Comparison of ENCODE assay signal across 1 cellular context in the genomic region with DNA sequence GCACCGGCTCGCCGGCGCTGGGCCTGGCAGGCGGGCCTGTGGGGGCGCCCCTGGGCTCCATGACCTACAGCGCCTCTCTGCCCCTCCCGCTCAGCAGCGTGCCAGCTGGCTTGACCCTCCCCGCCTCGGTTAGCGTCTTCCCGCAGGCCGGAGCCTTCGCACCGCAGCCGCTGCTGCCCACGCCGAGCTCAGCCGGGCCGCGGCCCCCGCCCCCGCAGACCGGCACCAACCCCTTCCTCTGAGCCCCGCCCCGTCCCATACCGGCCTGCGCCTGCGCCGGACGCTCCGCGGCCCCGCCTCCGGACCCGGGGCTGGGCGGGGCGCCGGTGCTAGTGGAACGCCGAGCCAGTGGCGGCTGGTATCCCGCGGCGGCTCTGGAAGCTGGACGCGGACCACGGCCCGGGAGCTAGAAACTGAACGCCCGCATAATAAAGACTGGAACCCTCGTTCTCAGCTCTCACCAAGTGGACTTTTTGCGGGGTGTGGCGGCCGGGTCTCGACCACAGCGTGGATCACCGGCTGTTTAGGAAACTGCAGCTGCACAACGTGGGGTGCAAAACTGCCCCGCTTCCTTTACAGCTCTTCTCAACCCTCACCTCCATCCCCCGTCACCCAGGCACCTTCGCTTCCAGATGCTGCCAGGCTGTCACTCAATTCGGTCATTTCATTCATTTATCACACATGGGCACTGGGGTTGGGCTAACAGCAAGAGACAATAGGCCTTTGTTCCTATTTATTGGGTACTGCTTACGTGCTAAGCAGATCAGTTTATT.
TF ChIP-seq lines count a peak whose summit lies in the region.

No MANE protein-coding gene starts in this region.

TF ChIP-seq in HepG2, 621 proteins besides CTCF, POLR2A, EP300 and RAD21 (continued from another document and continues in another):
- TF ChIP-seq, protein P1, sequence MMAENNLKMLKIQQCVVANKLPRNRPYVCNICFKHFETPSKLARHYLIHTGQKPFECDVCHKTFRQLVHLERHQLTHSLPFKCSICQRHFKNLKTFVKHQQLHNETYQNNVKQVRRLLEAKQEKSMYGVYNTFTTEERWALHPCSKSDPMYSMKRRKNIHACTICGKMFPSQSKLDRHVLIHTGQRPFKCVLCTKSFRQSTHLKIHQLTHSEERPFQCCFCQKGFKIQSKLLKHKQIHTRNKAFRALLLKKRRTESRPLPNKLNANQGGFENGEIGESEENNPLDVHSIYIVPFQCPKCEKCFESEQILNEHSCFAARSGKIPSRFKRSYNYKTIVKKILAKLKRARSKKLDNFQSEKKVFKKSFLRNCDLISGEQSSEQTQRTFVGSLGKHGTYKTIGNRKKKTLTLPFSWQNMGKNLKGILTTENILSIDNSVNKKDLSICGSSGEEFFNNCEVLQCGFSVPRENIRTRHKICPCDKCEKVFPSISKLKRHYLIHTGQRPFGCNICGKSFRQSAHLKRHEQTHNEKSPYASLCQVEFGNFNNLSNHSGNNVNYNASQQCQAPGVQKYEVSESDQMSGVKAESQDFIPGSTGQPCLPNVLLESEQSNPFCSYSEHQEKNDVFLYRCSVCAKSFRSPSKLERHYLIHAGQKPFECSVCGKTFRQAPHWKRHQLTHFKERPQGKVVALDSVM (CRISPR knock-in tag; IDR thresholded peaks at IDR 0.05): 0 out of 2 replicates have a peak, but pooled peaks have one; percentile 33
- TF ChIP-seq MIER3 (CRISPR knock-in tag; IDR thresholded peaks at IDR 0.05; ENCODE audit: borderline replicate concordance) (peak; percentile 38; the same call in 1 of the 2 replicates), REL (CRISPR knock-in tag; conservative IDR thresholded peaks at IDR 0.05) (no peak; the same call in 1 of the 2 replicates), SP1 (IDR thresholded peaks at IDR 0.05) (no peak), SP1 (CRISPR knock-in tag; IDR thresholded peaks at IDR 0.05) (peak; percentile 73), SP5 (CRISPR knock-in tag; IDR thresholded peaks at IDR 0.05; ENCODE audit: borderline replicate concordance, low read depth) (peak; percentile 74; the same call in 1 of the 2 replicates), ZNF350 (CRISPR knock-in tag; IDR thresholded peaks at IDR 0.05; ENCODE audit: borderline replicate concordance, low read depth) (no peak), ZNF318 (CRISPR knock-in tag; IDR thresholded peaks at IDR 0.05) (peak; percentile 82; the same call in 1 of the 2 replicates), RFXANK (CRISPR knock-in tag; IDR thresholded peaks at IDR 0.05) (no peak), E2F5 (CRISPR knock-in tag; conservative IDR thresholded peaks at IDR 0.05) (peak; percentile 73), SIN3A (IDR thresholded peaks at IDR 0.05; ENCODE audit: borderline replicate concordance, low read depth, low read length) (peak; percentile 90; the same call in 1 of the 2 replicates), ASH2L (IDR thresholded peaks at IDR 0.05; ENCODE audit: insufficient read length, low read depth, low read length) (peak; percentile 59), SAFB2 (CRISPR knock-in tag; IDR thresholded peaks at IDR 0.05; ENCODE audit: borderline replicate concordance, low read depth) (0 out of 2 replicates have a peak, but pooled peaks have one; percentile 15), HDAC1 (CRISPR knock-in tag; IDR thresholded peaks at IDR 0.05) (peak; percentile 37; the same call in 1 of the 2 replicates), ZNF839 (CRISPR knock-in tag; IDR thresholded peaks at IDR 0.05; ENCODE audit: borderline replicate concordance) (no peak), ZNF558 (CRISPR knock-in tag; IDR thresholded peaks at IDR 0.05; ENCODE audit: borderline replicate concordance) (peak; percentile 95; the same call in 1 of the 2 replicates), ZNF12 (CRISPR knock-in tag; IDR thresholded peaks at IDR 0.05) (no peak; the same call in 1 of the 2 replicates), ZNF224 (CRISPR knock-in tag; IDR thresholded peaks at IDR 0.05) (no peak), ZNF777 (CRISPR knock-in tag; IDR thresholded peaks at IDR 0.05) (peak; percentile 83), MEIS1 (CRISPR knock-in tag; IDR thresholded peaks at IDR 0.05; ENCODE audit: borderline replicate concordance) (peak; percentile 88), ZNF331 (CRISPR knock-in tag; IDR thresholded peaks at IDR 0.05) (peak; percentile 91; the same call in 1 of the 2 replicates), ZNF235 (CRISPR knock-in tag; IDR thresholded peaks at IDR 0.05; ENCODE audit: borderline replicate concordance) (peak; percentile 96; the same call in 1 of the 2 replicates), SUZ12 (IDR thresholded peaks at IDR 0.05; ENCODE audit: low read depth, low read length) (no peak), ARID2 (CRISPR knock-in tag; IDR thresholded peaks at IDR 0.05; ENCODE audit: borderline replicate concordance) (no peak; the same call in none of the 2 replicates), IRF2 (CRISPR knock-in tag; IDR thresholded peaks at IDR 0.05) (peak; percentile 39; the same call in 1 of the 2 replicates), HINFP (CRISPR knock-in tag; IDR thresholded peaks at IDR 0.05; ENCODE audit: low read depth) (peak; percentile 79), ZNF335 (CRISPR knock-in tag; IDR thresholded peaks at IDR 0.05) (no peak), ZNF761 (CRISPR knock-in tag; conservative IDR thresholded peaks at IDR 0.05) (peak; percentile 64; the same call in 1 of the 2 replicates)
- TF ChIP-seq, protein P2, sequence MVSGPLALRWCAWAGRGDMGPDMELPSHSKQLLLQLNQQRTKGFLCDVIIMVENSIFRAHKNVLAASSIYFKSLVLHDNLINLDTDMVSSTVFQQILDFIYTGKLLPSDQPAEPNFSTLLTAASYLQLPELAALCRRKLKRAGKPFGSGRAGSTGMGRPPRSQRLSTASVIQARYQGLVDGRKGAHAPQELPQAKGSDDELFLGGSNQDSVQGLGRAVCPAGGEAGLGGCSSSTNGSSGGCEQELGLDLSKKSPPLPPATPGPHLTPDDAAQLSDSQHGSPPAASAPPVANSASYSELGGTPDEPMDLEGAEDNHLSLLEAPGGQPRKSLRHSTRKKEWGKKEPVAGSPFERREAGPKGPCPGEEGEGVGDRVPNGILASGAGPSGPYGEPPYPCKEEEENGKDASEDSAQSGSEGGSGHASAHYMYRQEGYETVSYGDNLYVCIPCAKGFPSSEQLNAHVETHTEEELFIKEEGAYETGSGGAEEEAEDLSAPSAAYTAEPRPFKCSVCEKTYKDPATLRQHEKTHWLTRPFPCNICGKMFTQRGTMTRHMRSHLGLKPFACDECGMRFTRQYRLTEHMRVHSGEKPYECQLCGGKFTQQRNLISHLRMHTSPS (CRISPR knock-in tag; IDR thresholded peaks at IDR 0.05; ENCODE audit: low read depth): peak; percentile 22; the same call in 1 of the 2 replicates
- TF ChIP-seq, protein P3, sequence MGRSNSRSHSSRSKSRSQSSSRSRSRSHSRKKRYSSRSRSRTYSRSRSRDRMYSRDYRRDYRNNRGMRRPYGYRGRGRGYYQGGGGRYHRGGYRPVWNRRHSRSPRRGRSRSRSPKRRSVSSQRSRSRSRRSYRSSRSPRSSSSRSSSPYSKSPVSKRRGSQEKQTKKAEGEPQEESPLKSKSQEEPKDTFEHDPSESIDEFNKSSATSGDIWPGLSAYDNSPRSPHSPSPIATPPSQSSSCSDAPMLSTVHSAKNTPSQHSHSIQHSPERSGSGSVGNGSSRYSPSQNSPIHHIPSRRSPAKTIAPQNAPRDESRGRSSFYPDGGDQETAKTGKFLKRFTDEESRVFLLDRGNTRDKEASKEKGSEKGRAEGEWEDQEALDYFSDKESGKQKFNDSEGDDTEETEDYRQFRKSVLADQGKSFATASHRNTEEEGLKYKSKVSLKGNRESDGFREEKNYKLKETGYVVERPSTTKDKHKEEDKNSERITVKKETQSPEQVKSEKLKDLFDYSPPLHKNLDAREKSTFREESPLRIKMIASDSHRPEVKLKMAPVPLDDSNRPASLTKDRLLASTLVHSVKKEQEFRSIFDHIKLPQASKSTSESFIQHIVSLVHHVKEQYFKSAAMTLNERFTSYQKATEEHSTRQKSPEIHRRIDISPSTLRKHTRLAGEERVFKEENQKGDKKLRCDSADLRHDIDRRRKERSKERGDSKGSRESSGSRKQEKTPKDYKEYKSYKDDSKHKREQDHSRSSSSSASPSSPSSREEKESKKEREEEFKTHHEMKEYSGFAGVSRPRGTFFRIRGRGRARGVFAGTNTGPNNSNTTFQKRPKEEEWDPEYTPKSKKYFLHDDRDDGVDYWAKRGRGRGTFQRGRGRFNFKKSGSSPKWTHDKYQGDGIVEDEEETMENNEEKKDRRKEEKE (IDR thresholded peaks at IDR 0.05): no peak
- TF ChIP-seq, protein P4, sequence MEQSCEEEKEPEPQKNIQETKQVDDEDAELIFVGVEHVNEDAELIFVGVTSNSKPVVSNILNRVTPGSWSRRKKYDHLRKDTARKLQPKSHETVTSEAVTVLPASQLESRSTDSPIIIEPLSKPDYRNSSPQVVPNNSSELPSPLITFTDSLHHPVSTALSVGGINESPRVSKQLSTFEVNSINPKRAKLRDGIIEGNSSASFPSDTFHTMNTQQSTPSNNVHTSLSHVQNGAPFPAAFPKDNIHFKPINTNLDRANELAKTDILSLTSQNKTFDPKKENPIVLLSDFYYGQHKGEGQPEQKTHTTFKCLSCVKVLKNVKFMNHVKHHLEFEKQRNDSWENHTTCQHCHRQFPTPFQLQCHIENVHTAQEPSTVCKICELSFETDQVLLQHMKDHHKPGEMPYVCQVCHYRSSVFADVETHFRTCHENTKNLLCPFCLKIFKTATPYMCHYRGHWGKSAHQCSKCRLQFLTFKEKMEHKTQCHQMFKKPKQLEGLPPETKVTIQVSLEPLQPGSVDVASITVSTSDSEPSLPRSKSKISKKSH (CRISPR knock-in tag; IDR thresholded peaks at IDR 0.05; ENCODE audit: borderline replicate concordance): 0 out of 2 replicates have a peak, but pooled peaks have one; percentile 16
